ENCODE assay signal across 23 cellular contexts in genomic region chr20:22698443-22698842, GRCh38.
"Had no signal": no experiment of that assay in that cellular context is flagged by ENCODE, and none has a peak within 500 bp of the region (broad histone marks: within the 10 kb centered on the region; RNA-seq: fewer than 3 reads in every experiment).

No MANE protein-coding gene starts in this region.

- H3K27me3 ChIP-seq: adrenal gland, gastrocnemius medialis, neutrophil, ovary, spleen, thyroid gland had no signal

- H3K4me1 ChIP-seq: prostate gland, spleen had no signal

- DNase-seq: activated CD4-positive, alpha-beta T cell treated with anti-CD3 and anti-CD28 coated beads for 4 hours; activated CD4-positive, alpha-beta T cell treated with anti-CD3 and anti-CD28 coated beads, Interleukin-2, amount 50 U/mL, for 48 hours; activated CD4-positive, CD25-positive, alpha-beta regulatory T cell; activated CD8-positive, alpha-beta memory T cell treated with anti-CD3 and anti-CD28 coated beads, Interleukin-2, amount 50 U/mL, for 48 hours; activated naive CD4-positive, alpha-beta T cell; activated T-cell treated with anti-CD3 and anti-CD28 coated beads, Interleukin-2, amount 50 U/mL, for 4 hours; adrenal gland; cerebellar nuclear complex; cortex of kidney; erythroblast; gastrocnemius medialis; head of caudate nucleus; hypothalamus; ovary; spleen; stimulated activated CD4-positive, alpha-beta T cell treated with anti-CD3 and anti-CD28 coated beads, Interleukin-4, amount 100 ng/mL, for 24 hours; stimulated activated naive CD8-positive, alpha-beta T cell treated with anti-CD3 and anti-CD28 coated beads, Interleukin-15, Interleukin-2, amounts not matched to agents 100 U/mL and 50 U/mL, for 24 hours; T1000; thyroid gland had no signal

- H3K36me3 ChIP-seq: adrenal gland, gastrocnemius medialis, neutrophil, ovary, prostate gland, spleen, thyroid gland had no signal

- ATAC-seq: activated T-cell treated with anti-CD3 and anti-CD28 coated beads, Interleukin-2, amount 50 U/mL, for 4 hours; gastrocnemius medialis; natural killer cell treated with Interleukin-12 subunit alpha and Interleukin-12 subunit beta and Interleukin-15 and Interleukin-18, amount 100 ng/mL, for 72 hours; stimulated activated naive CD8-positive, alpha-beta T cell treated with anti-CD3 and anti-CD28 coated beads, Interleukin-15, Interleukin-2, amounts not matched to agents 100 U/mL and 50 U/mL, for 24 hours had no signal

- H3K4me3 ChIP-seq: adrenal gland, gastrocnemius medialis, ovary, prostate gland, spleen, thyroid gland had no signal

- FAIRE-seq: astrocyte had no signal

- H3K27ac ChIP-seq: adrenal gland, gastrocnemius medialis, neutrophil, ovary, prostate gland, thyroid gland had no signal

- H3K9me3 ChIP-seq: adrenal gland, gastrocnemius medialis, neutrophil, ovary, prostate gland, thyroid gland had no signal
